ENCODE assay signal across 16 cellular contexts in the genomic region with DNA sequence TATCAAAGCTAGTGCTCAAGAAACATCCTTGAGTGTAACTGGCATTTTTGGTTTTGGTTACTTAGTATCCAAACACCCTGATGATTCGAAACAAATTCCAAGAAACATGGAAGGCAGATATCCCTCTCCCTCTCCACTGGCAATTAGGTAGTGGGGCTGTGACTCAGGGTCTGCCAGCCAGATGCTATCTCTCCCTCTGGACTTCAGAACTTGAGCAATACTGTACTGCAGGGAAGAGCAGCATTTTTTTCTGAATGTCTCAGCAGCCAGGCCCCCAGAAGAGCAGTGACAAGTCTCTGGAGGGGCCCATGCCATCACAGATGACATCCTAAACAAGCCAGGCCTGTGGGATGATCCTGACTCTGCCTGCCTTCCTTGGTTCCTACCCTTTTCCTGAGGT.
"Had no signal": no experiment of that assay in that cellular context is flagged by ENCODE, and none has a peak within 500 bp of the region (broad histone marks: within the 10 kb centered on the region; RNA-seq: fewer than 3 reads in every experiment).

No MANE protein-coding gene starts in this region.

- H3K27ac ChIP-seq: heart left ventricle, sigmoid colon, upper lobe of left lung had no signal

- FAIRE-seq: colon, endometrium, frontal cortex had no signal

- ATAC-seq: activated T-helper 17 cell treated with anti-CD3 and anti-CD28 coated beads, Interleukin-2, amount 50 U/mL, for 72 hours; heart left ventricle; stimulated activated naive CD8-positive, alpha-beta T cell treated with anti-CD3 and anti-CD28 coated beads, Interleukin-15, amount 100 ng/mL, for 72 hours had no signal

- H3K9me3 ChIP-seq: heart left ventricle, sigmoid colon, upper lobe of left lung had no signal

- H3K27me3 Mint-ChIP-seq: activated T-helper 17 cell treated with anti-CD3 and anti-CD28 coated beads, Interleukin-2, amount 50 U/mL, for 72 hours; stimulated activated naive CD8-positive, alpha-beta T cell treated with anti-CD3 and anti-CD28 coated beads, Interleukin-15, amount 100 ng/mL, for 72 hours had no signal

- H3K36me3 ChIP-seq: heart left ventricle, sigmoid colon, upper lobe of left lung had no signal

- H3K4me1 ChIP-seq: heart left ventricle, sigmoid colon, upper lobe of left lung had no signal

- DNase-seq: activated CD4-positive, alpha-beta T cell treated with anti-CD3 and anti-CD28 coated beads for 1 hour; activated CD4-positive, alpha-beta T cell treated with anti-CD3 and anti-CD28 coated beads, Interleukin-2, amount 50 U/mL, for 48 hours; activated naive CD4-positive, alpha-beta T cell treated with anti-CD3 and anti-CD28 coated beads, Interleukin-2, amount 10 ng/mL, durations not matched to agents 7 days and 5 days; caudate nucleus; heart left ventricle; midbrain; sigmoid colon; stimulated activated CD4-positive, alpha-beta T cell treated with anti-CD3 and anti-CD28 coated beads, Interleukin-1b, Interleukin-23, amount 100 ng/mL, for 48 hours; stimulated activated naive CD8-positive, alpha-beta T cell treated with anti-CD3 and anti-CD28 coated beads, Interleukin-15, amount 100 ng/mL, for 72 hours; T1000; upper lobe of left lung had no signal

- H3K36me3 Mint-ChIP-seq: activated naive CD4-positive, alpha-beta T cell treated with anti-CD3 and anti-CD28 coated beads, Interleukin-2, amount 10 ng/mL, durations not matched to agents 7 days and 5 days had no signal

- H3K27me3 ChIP-seq: sigmoid colon, upper lobe of left lung had no signal

- H3K4me3 ChIP-seq: heart left ventricle, lung, sigmoid colon, upper lobe of left lung had no signal

- H3K4me3 Mint-ChIP-seq: activated naive CD4-positive, alpha-beta T cell treated with anti-CD3 and anti-CD28 coated beads, Interleukin-2, amount 10 ng/mL, durations not matched to agents 7 days and 5 days; activated T-helper 17 cell treated with anti-CD3 and anti-CD28 coated beads, Interleukin-2, amount 50 U/mL, for 72 hours; stimulated activated naive CD8-positive, alpha-beta T cell treated with anti-CD3 and anti-CD28 coated beads, Interleukin-15, amount 100 ng/mL, for 72 hours had no signal

- H3K4me1 Mint-ChIP-seq: activated T-helper 17 cell treated with anti-CD3 and anti-CD28 coated beads, Interleukin-2, amount 50 U/mL, for 72 hours; stimulated activated naive CD8-positive, alpha-beta T cell treated with anti-CD3 and anti-CD28 coated beads, Interleukin-15, amount 100 ng/mL, for 72 hours had no signal

- H3K9me3 Mint-ChIP-seq: activated naive CD4-positive, alpha-beta T cell treated with anti-CD3 and anti-CD28 coated beads, Interleukin-2, amount 10 ng/mL, durations not matched to agents 7 days and 5 days; activated T-helper 17 cell treated with anti-CD3 and anti-CD28 coated beads, Interleukin-2, amount 50 U/mL, for 72 hours; stimulated activated naive CD8-positive, alpha-beta T cell treated with anti-CD3 and anti-CD28 coated beads, Interleukin-15, amount 100 ng/mL, for 72 hours had no signal

- H3K27ac Mint-ChIP-seq: activated naive CD4-positive, alpha-beta T cell treated with anti-CD3 and anti-CD28 coated beads, Interleukin-2, amount 10 ng/mL, durations not matched to agents 7 days and 5 days; activated T-helper 17 cell treated with anti-CD3 and anti-CD28 coated beads, Interleukin-2, amount 50 U/mL, for 72 hours; stimulated activated naive CD8-positive, alpha-beta T cell treated with anti-CD3 and anti-CD28 coated beads, Interleukin-15, amount 100 ng/mL, for 72 hours had no signal
